ENCODE assay signal across 8 cellular contexts in the genomic region with DNA sequence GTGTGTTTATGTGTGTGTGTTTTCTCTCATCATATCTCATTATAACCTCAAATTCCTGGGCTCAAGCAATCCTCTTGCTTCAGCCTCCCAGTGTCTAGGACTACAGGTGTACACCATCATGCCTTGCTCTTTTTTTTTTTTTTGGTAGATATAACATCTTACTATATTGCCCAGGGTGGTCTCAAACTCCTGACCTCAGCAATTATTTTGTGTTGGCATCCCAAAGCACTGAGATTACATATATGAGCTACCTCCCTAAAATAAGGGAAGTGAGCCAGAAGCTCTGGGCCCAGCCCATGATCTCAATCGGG. TPM values are rescaled to one million over a fixed set of nuclear protein-coding genes. Genes with fewer than 3 reads are reported as not detected.
DNase-seq lines count a peak whose midpoint lies in the region; ATAC-seq, FAIRE-seq and TF ChIP-seq lines count a peak whose summit lies in the region.

No MANE protein-coding gene starts in this region.

- no peak overlapping the region for H2BK12ac ChIP-seq in mesenchymal stem cell (ENCODE audit: low read length in 2 of 2)

- H4K91ac ChIP-seq in mesenchymal stem cell (ENCODE audit: low read length) = no peak overlapping the region

- no peak overlapping the region for H2BK15ac ChIP-seq in mesenchymal stem cell (ENCODE audit: low read depth, poor library complexity, severe bottlenecking)

- ATAC-seq in A549 (0 out of 6 replicates have a peak, but pooled peaks of 1 of the 2 experiments have one; percentile 8), GM21360 (IDR thresholded peaks at IDR 0.05; ENCODE audit: unreplicated experiment) (no peak), GM18519 (IDR thresholded peaks at IDR 0.05; ENCODE audit: low FRiP score, unreplicated experiment) (no peak)

- H2AFZ ChIP-seq in mesenchymal stem cell (ENCODE audit: low read depth, low read length) = peak overlapping the region; percentile 88

- H3K27me3 Mint-ChIP-seq in MCF 10A (ENCODE audit: insufficient read depth, unreplicated experiment) = peaks cover 10% of the 10 kb centered on the region

- H3K9me3 Mint-ChIP-seq in MCF 10A (ENCODE audit: unreplicated experiment) = no peaks in the 10 kb centered on the region

- no peak for TF ChIP-seq RAD21 in A549 (conservative IDR thresholded peaks at IDR 0.05 in 1 of 2, IDR thresholded peaks at IDR 0.05 in 1 of 2)

- TF ChIP-seq EP300 in A549 (IDR thresholded peaks at IDR 0.05) = no peak

- CTCF ChIA-PET in A549 (lab: Yijun Ruan, JAX) (no interaction called here), MCF 10A (lab: Yijun Ruan, JAX) (interaction anchor here (0.7 kb wide), 1 partner anchor 143 kb away, joined by 3 read pairs; no protein-coding TSS in a partner anchor)

- DNase-seq in A549 (ENCODE audit: low read depth in 1 of 2, low spot score in 1 of 2) (no peak), HFF-Myc (ENCODE audit: extremely low read depth, low read depth) (no peak), MCF 10A (ENCODE audit: unreplicated experiment) (no peak), mesenchymal stem cell (no peak), HuH-7 (ENCODE audit: low spot score) (no peak)
- no peak for DNase-seq in NK-92 treated with Interleukin-12 subunit alpha and Interleukin-12 subunit beta, amount 100 ng/mL, for 24 hours (lab: John Stamatoyannopoulos, UW)

- H3K14ac ChIP-seq in mesenchymal stem cell (ENCODE audit: low read length in 2 of 2) = no peak overlapping the region

- TSS peak; percentile 98 for BruUV-seq in MCF 10A (replicated peaks; lab: Mats Ljungman, UMichigan)

- H3K9ac ChIP-seq in mesenchymal stem cell (ENCODE audit: low read length) = peak overlapping the region; percentile 97

- peak overlapping the region; percentile 88 to 93 for H3K27ac ChIP-seq in A549
- H3K27ac ChIP-seq in mesenchymal stem cell (ENCODE audit: low read length, poor library complexity, severe bottlenecking) = peak overlapping the region; percentile 76

- no peaks in the 10 kb centered on the region for H3K4me1 ChIP-seq in A549
- H3K4me1 ChIP-seq in mesenchymal stem cell (ENCODE audit: control insufficient read depth, insufficient read depth, low read depth, low read length) = peaks cover 9% of the 10 kb centered on the region

- H3K4me1 Mint-ChIP-seq in MCF 10A (ENCODE audit: insufficient read depth, unreplicated experiment) = peaks cover 12% of the 10 kb centered on the region

- TF ChIP-seq POLR2A in A549 (IDR thresholded peaks at IDR 0.05; ENCODE audit: low read length) = no peak

- H3K4me2 ChIP-seq in A549 (peak overlapping the region; percentile 82), mesenchymal stem cell (ENCODE audit: low read length, poor library complexity, severe bottlenecking) (peak overlapping the region; percentile 53)

- H3K23ac ChIP-seq in mesenchymal stem cell (ENCODE audit: low read length in 2 of 2) = no peak overlapping the region

- peaks cover 9 to 16% of the 10 kb centered on the region in 2 experiments for H3K36me3 ChIP-seq in mesenchymal stem cell (ENCODE audit: control insufficient read depth in 1 of 2, insufficient read depth in 2 of 2, low read depth in 1 of 2, low read length in 2 of 2)

- peaks cover 18% of the 10 kb centered on the region for H3K36me3 Mint-ChIP-seq in MCF 10A (ENCODE audit: insufficient read depth, unreplicated experiment)

- WGBS in A549 (ENCODE audit: missing lambda C conversion rate) = no CpG with 5 or more reads among the region's 1 CpG
- 8% methylated on average over 1 of the region's 1 CpG for WGBS in mesenchymal stem cell

- H3K9me3 ChIP-seq in A549 (peaks cover 84% of the 10 kb centered on the region), mesenchymal stem cell (ENCODE audit: control insufficient read depth, low read length) (no peaks in the 10 kb centered on the region)

- H2BK5ac ChIP-seq in mesenchymal stem cell (ENCODE audit: low read depth, low read length, poor library complexity, severe bottlenecking) = no peak overlapping the region

- peaks cover 16% of the 10 kb centered on the region for H3K79me1 ChIP-seq in mesenchymal stem cell (replicated peaks; ENCODE audit: low read length, poor library complexity, severe bottlenecking)

- H3K18ac ChIP-seq in mesenchymal stem cell (ENCODE audit: low read depth in 1 of 2, low read length in 2 of 2) = peak overlapping the region; percentile 40 to 93

- H2AK5ac ChIP-seq in mesenchymal stem cell (ENCODE audit: low read length, severe bottlenecking) = peak overlapping the region; percentile 21

- peak overlapping the region; percentile 81 for H3K4me3 Mint-ChIP-seq in MCF 10A (ENCODE audit: unreplicated experiment)

- no peak for FAIRE-seq in A549 (lab: Jason Lieb, UNC)

- POLR2A ChIA-PET in A549 (lab: Yijun Ruan, JAX) = interaction anchor here (0.9 kb wide), 1 partner anchor 362 kb away, joined by 3 read pairs; a partner anchor contains a TSS
- POLR2A ChIA-PET in MCF 10A (lab: Yijun Ruan, JAX) = interaction anchor here (0.6 to 4.2 kb wide), 14 partner anchors 9 to 116 kb away, joined by 3 to 42 read pairs (median 4); a partner anchor contains a TSS

- H3K4me3 ChIP-seq in A549 (peak overlapping the region; percentile 87), HFF-Myc (replicated peaks; ENCODE audit: low read depth, low read length) (peak overlapping the region; percentile 70), mesenchymal stem cell (ENCODE audit: insufficient read depth in 1 of 2, low read depth in 1 of 2, low read length in 2 of 2) (peak overlapping the region; percentile 80 to 100)

- peak overlapping the region; percentile 94 for H4K8ac ChIP-seq in mesenchymal stem cell (ENCODE audit: low read length)

- no peak for TF ChIP-seq CTCF in A549 (IDR thresholded peaks at IDR 0.05)
- TF ChIP-seq CTCF in HFF-Myc (IDR thresholded peaks at IDR 0.05; ENCODE audit: low read depth, low read length, missing control alignments) = no peak
- TF ChIP-seq CTCF in MCF 10A (IDR thresholded peaks at IDR 0.05; ENCODE audit: unreplicated experiment) = no peak

- H3K4ac ChIP-seq in mesenchymal stem cell (ENCODE audit: low read depth in 1 of 2, low read length in 2 of 2) = peak overlapping the region in 1 of 2 experiments; percentile 86

- no peak overlapping the region for H2BK120ac ChIP-seq in mesenchymal stem cell (ENCODE audit: low read depth, low read length)

- intact Hi-C loops in MCF 10A (cut with micrococcal nuclease) = loop anchor here (2.0 kb wide), 2 partner anchors 17 to 79 kb away; a partner anchor contains a TSS

- H3K27me3 ChIP-seq in mesenchymal stem cell (ENCODE audit: control insufficient read depth in 1 of 2, insufficient read depth in 1 of 2, low read length in 2 of 2) = peaks cover 0 to 7% of the 10 kb centered on the region in 2 experiments

- H3K27ac Mint-ChIP-seq in MCF 10A (ENCODE audit: low read depth, unreplicated experiment) = peak overlapping the region; percentile 88

TF ChIP-seq in A549, 52 proteins besides CTCF, POLR2A, EP300 and RAD21:
- peak; percentile 61 for TF ChIP-seq MAFK (IDR thresholded peaks at IDR 0.05; ENCODE audit: partially characterized antibody)
- TF ChIP-seq EHMT2 (IDR thresholded peaks at IDR 0.05; ENCODE audit: low read depth) = no peak

RNA-seq across cellular contexts. Expression of a gene that starts 0.4 kb away (rescaled TPM):
- polyA plus RNA-seq in A549 (2011; rRNA removed) (3.9 and 4.4 TPM in 2 replicates), A549 (2017; fragmentation: RNase III; extraction: RNeasy Plus Mini Kit Qiagen cat#74134 plus additional on column Dnase treatment) (1.4 to 1.5 TPM (median 1.4 TPM) in 3 replicates)
- polyA plus RNA-seq in A549 (2012; cell fraction: cytosol; rRNA removed) = 0.77 and 1.0 TPM in 2 replicates
- polyA plus RNA-seq in A549 (2012; cell fraction: nucleus; rRNA removed) = 0.47 and 1.0 TPM in 2 replicates
- polyA minus RNA-seq in A549 (2011; rRNA and poly(A)+ RNA removed) = 11.8 TPM in 2 replicates
- total RNA-seq in MCF 10A (2022) = 9.2 and 10.8 TPM in 2 replicates
- polyA plus RNA-seq in mesenchymal stem cell (2013, experiment 1 of 2) = 1.9 TPM
- 2.2 TPM for polyA plus RNA-seq in mesenchymal stem cell (2013, experiment 2 of 2)

RNA-seq across cellular contexts. Expression of a gene that starts 31.2 kb away (rescaled TPM):
- polyA plus RNA-seq in A549 (2011; rRNA removed) (4.8 and 5.5 TPM in 2 replicates), A549 (2017; fragmentation: RNase III; extraction: RNeasy Plus Mini Kit Qiagen cat#74134 plus additional on column Dnase treatment) (2.1 to 2.3 TPM (median 2.3 TPM) in 3 replicates)
- polyA plus RNA-seq in A549 (2012; cell fraction: cytosol; rRNA removed) = 0.94 and 1.3 TPM in 2 replicates
- 0.91 and 1.3 TPM in 2 replicates for polyA plus RNA-seq in A549 (2012; cell fraction: nucleus; rRNA removed)
- 9.0 and 10.3 TPM in 2 replicates for polyA minus RNA-seq in A549 (2011; rRNA and poly(A)+ RNA removed)
- total RNA-seq in MCF 10A (2022) = 7.0 and 9.9 TPM in 2 replicates
- polyA plus RNA-seq in mesenchymal stem cell (2013, experiment 1 of 2) = 3.3 TPM
- polyA plus RNA-seq in mesenchymal stem cell (2013, experiment 2 of 2) = 3.3 TPM

RNA-seq across cellular contexts. Expression of a gene that starts 39.5 kb away (rescaled TPM):
- polyA plus RNA-seq in A549 (2011; rRNA removed) = 16.1 and 23.4 TPM in 2 replicates
- polyA plus RNA-seq in A549 (2012; cell fraction: cytosol; rRNA removed) = 2.0 and 2.4 TPM in 2 replicates
- 2.0 and 2.7 TPM in 2 replicates for polyA plus RNA-seq in A549 (2012; cell fraction: nucleus; rRNA removed)
- 0.50 to 0.63 TPM (median 0.58 TPM) in 3 replicates for polyA plus RNA-seq in A549 (2017; fragmentation: RNase III; extraction: RNeasy Plus Mini Kit Qiagen cat#74134 plus additional on column Dnase treatment)
- polyA minus RNA-seq in A549 (2011; rRNA and poly(A)+ RNA removed) = 274 and 308 TPM in 2 replicates
- 72.5 and 95.5 TPM in 2 replicates for total RNA-seq in MCF 10A (2022)
- polyA plus RNA-seq in mesenchymal stem cell (2013, experiment 1 of 2) = 2.1 TPM
- polyA plus RNA-seq in mesenchymal stem cell (2013, experiment 2 of 2) = 1.8 TPM

RNA-seq across cellular contexts. Expression of a gene that starts 43.5 kb away (rescaled TPM):
- 25.1 and 27.8 TPM in 2 replicates for polyA plus RNA-seq in A549 (2011; rRNA removed)
- polyA plus RNA-seq in A549 (2012; cell fraction: cytosol; rRNA removed) = 12.2 and 12.4 TPM in 2 replicates
- 6.4 and 9.2 TPM in 2 replicates for polyA plus RNA-seq in A549 (2012; cell fraction: nucleus; rRNA removed)
- polyA plus RNA-seq in A549 (2017; fragmentation: RNase III; extraction: RNeasy Plus Mini Kit Qiagen cat#74134 plus additional on column Dnase treatment) = 12.2 to 15.7 TPM (median 14.5 TPM) in 3 replicates
- 7.9 and 10.6 TPM in 2 replicates for polyA minus RNA-seq in A549 (2011; rRNA and poly(A)+ RNA removed)
- 6.3 and 9.8 TPM in 2 replicates for total RNA-seq in MCF 10A (2022)
- polyA plus RNA-seq in mesenchymal stem cell (2013, experiment 1 of 2) = 23.5 TPM
- 22.8 TPM for polyA plus RNA-seq in mesenchymal stem cell (2013, experiment 2 of 2)

RNA-seq across cellular contexts. Expression of a gene that starts 43.5 kb away (rescaled TPM):
- 2.9 TPM in 2 replicates for polyA plus RNA-seq in A549 (2011; rRNA removed)
- 0.36 and 0.52 TPM in 2 replicates for polyA plus RNA-seq in A549 (2012; cell fraction: cytosol; rRNA removed)
- polyA plus RNA-seq in A549 (2012; cell fraction: nucleus; rRNA removed) = 0.73 and 1.0 TPM in 2 replicates
- 1.7 to 2.1 TPM (median 2.0 TPM) in 3 replicates for polyA plus RNA-seq in A549 (2017; fragmentation: RNase III; extraction: RNeasy Plus Mini Kit Qiagen cat#74134 plus additional on column Dnase treatment)
- 3.4 and 10.5 TPM in 2 replicates for polyA minus RNA-seq in A549 (2011; rRNA and poly(A)+ RNA removed)
- 3.7 and 4.3 TPM in 2 replicates for total RNA-seq in MCF 10A (2022)
- polyA plus RNA-seq in mesenchymal stem cell (2013, experiment 1 of 2) = 1.2 TPM
- 1.0 TPM for polyA plus RNA-seq in mesenchymal stem cell (2013, experiment 2 of 2)
